In the genomic region with DNA sequence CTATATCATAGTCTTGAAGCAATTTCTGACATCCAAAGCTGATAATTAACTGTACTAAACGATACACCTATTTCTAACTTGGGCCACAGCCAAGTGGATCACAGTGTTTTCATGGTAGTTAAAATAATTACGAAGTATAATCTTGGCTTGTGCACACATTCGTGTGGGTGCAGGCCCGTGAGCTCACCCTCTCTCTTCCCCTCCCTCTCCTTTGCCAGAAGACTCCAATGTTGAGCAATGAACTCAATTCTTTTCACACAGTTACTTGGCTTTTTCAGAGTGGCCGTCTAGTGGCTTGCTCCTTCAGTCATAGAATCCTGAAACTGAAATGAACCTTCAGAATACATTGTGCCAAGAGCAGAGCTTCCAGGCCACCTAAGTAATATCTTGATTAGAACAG, we compare ENCODE assay signal across 28 cellular contexts.
"Had no signal": no experiment of that assay in that cellular context is flagged by ENCODE, and none has a peak within 500 bp of the region (broad histone marks: within the 10 kb centered on the region; RNA-seq: fewer than 3 reads in every experiment).

No MANE protein-coding gene starts in this region.

- H3K4me3 Mint-ChIP-seq: activated naive CD8-positive, alpha-beta T cell; activated T-cell treated with anti-CD3 and anti-CD28 coated beads, Interleukin-2, amount 50 U/mL, for 72 hours; natural killer cell; neural progenitor cell; stimulated activated memory B cell treated with anti-CD40 and anti-IgM and Interleukin-4, amounts not matched to agents 10 μg/mL and 1 μg/mL and 100 μg/mL, for 72 hours; stimulated activated naive CD8-positive, alpha-beta T cell treated with anti-CD3 and anti-CD28 coated beads, Interleukin-15, amount 100 ng/mL, for 72 hours had no signal

- H3K9me3 ChIP-seq: right atrium auricular region, thyroid gland, upper lobe of right lung had no signal

- H3K27me3 Mint-ChIP-seq: stimulated activated memory B cell treated with anti-CD40 and anti-IgM and Interleukin-4, amounts not matched to agents 10 μg/mL and 1 μg/mL and 100 μg/mL, for 72 hours; stimulated activated naive CD8-positive, alpha-beta T cell treated with anti-CD3 and anti-CD28 coated beads, Interleukin-15, amount 100 ng/mL, for 72 hours had no signal

- H3K27me3 ChIP-seq: neural progenitor cell, right atrium auricular region, thyroid gland, upper lobe of right lung had no signal

- H3K4me3 ChIP-seq: gastroesophageal sphincter, neural progenitor cell, right atrium auricular region, smooth muscle cell, thyroid gland, upper lobe of right lung had no signal

- DNase-seq: activated CD4-positive, alpha-beta T cell treated with anti-CD3 and anti-CD28 coated beads for 4 hours; activated CD4-positive, alpha-beta T cell treated with anti-CD3 and anti-CD28 coated beads, Interleukin-2, amount 50 U/mL, for 4 hours; activated CD4-positive, CD25-positive, alpha-beta regulatory T cell; activated naive CD4-positive, alpha-beta T cell treated with Interleukin-2 at 50 U/mL for 16 hours; activated T-cell treated with anti-CD3 and anti-CD28 coated beads for 4 hours; activated T-cell treated with anti-CD3 and anti-CD28 coated beads, Interleukin-2, amount 50 U/mL, for 72 hours; anterior cingulate cortex; dermis blood vessel endothelial cell; effector CD4-positive, alpha-beta T cell; head of caudate nucleus; hippocampal formation; kidney; mesendoderm; natural killer cell; occipital lobe; stimulated activated CD4-positive, alpha-beta T cell treated with anti-CD3 and anti-CD28 coated beads, Interleukin-1b, Interleukin-23, amount 100 ng/mL, for 48 hours; stimulated activated CD4-positive, alpha-beta T cell treated with anti-CD3 and anti-CD28 coated beads, Interleukin-4, amount 100 ng/mL, for 4 hours; stimulated activated CD8-positive, alpha-beta memory T cell treated with anti-CD3 and anti-CD28 coated beads, Interleukin-4, amount 100 ng/mL, for 48 hours; stimulated activated naive CD8-positive, alpha-beta T cell treated with anti-CD3 and anti-CD28 coated beads, Interleukin-15, amount 100 ng/mL, for 72 hours; substantia nigra; thyroid gland; upper lobe of right lung had no signal

- H3K36me3 Mint-ChIP-seq: activated naive CD8-positive, alpha-beta T cell; stimulated activated memory B cell treated with anti-CD40 and anti-IgM and Interleukin-4, amounts not matched to agents 10 μg/mL and 1 μg/mL and 100 μg/mL, for 72 hours had no signal

- H3K27ac Mint-ChIP-seq: activated naive CD8-positive, alpha-beta T cell; activated T-cell treated with anti-CD3 and anti-CD28 coated beads, Interleukin-2, amount 50 U/mL, for 72 hours; natural killer cell; neural progenitor cell; stimulated activated memory B cell treated with anti-CD40 and anti-IgM and Interleukin-4, amounts not matched to agents 10 μg/mL and 1 μg/mL and 100 μg/mL, for 72 hours; stimulated activated naive CD8-positive, alpha-beta T cell treated with anti-CD3 and anti-CD28 coated beads, Interleukin-15, amount 100 ng/mL, for 72 hours had no signal

- H3K4me1 Mint-ChIP-seq: natural killer cell; stimulated activated memory B cell treated with anti-CD40 and anti-IgM and Interleukin-4, amounts not matched to agents 10 μg/mL and 1 μg/mL and 100 μg/mL, for 72 hours; stimulated activated naive CD8-positive, alpha-beta T cell treated with anti-CD3 and anti-CD28 coated beads, Interleukin-15, amount 100 ng/mL, for 72 hours had no signal

- H3K36me3 ChIP-seq: gastroesophageal sphincter, neural progenitor cell, right atrium auricular region, thyroid gland, upper lobe of right lung had no signal

- ATAC-seq: activated T-cell treated with anti-CD3 and anti-CD28 coated beads, Interleukin-2, amount 50 U/mL, for 72 hours; gastroesophageal sphincter; natural killer cell; stimulated activated memory B cell treated with anti-CD40 and anti-IgM and Interleukin-4, amounts not matched to agents 10 μg/mL and 1 μg/mL and 100 μg/mL, for 72 hours; stimulated activated naive CD8-positive, alpha-beta T cell treated with anti-CD3 and anti-CD28 coated beads, Interleukin-15, amount 100 ng/mL, for 72 hours; upper lobe of right lung had no signal

- H3K27ac ChIP-seq: gastroesophageal sphincter, neural progenitor cell, right atrium auricular region, thyroid gland, upper lobe of right lung had no signal

- H3K4me1 ChIP-seq: gastroesophageal sphincter, neural progenitor cell, right atrium auricular region, thyroid gland, upper lobe of right lung had no signal
